Comparison of ENCODE assay signal across 9 cellular contexts in the genomic region with DNA sequence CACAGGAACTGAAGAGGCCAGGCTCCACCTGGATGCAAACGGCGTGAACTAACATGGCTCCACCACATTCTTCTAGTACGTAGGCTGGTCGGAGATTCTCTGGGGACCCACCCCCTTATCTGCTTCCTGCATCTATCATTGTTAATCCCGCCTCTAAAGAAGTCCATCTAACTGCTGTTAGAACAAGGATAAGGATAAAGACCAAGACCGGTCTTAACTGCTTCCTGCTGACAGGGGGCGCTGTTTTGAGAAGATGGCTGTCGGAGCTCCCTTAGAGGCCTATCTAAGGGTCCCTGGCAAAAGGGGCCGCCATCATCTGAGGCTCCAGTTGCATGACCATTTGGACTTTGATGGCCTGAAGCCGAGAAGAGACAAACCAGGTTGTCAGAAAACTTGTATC.
DNase-seq lines count a peak whose midpoint lies in the region; FAIRE-seq and TF ChIP-seq lines count a peak whose summit lies in the region.
"Had no signal": no experiment of that assay in that cellular context is flagged by ENCODE, and none has a peak within 500 bp of the region (broad histone marks: within the 10 kb centered on the region; RNA-seq: fewer than 3 reads in every experiment).

No MANE protein-coding gene starts in this region.

- no peaks in the 10 kb centered on the region for H3K27me3 ChIP-seq in Loucy (ENCODE audit: insufficient read depth, low read length, poor library complexity, severe bottlenecking)

- no peak overlapping the region for H3K9ac ChIP-seq in Loucy (ENCODE audit: low read depth, low read length, poor library complexity, severe bottlenecking)

- H3F3A ChIP-seq in Loucy (ENCODE audit: low read depth), result no peaks in the 10 kb centered on the region

- H3K4me1 ChIP-seq in Loucy (ENCODE audit: insufficient read depth, low read length, poor library complexity, severe bottlenecking), result peaks cover 4% of the 10 kb centered on the region

- DNase-seq in AG09319 (ENCODE audit: extremely low read depth, low read depth) (no peak), foreskin melanocyte (peak; percentile 34), RCC 7860 (ENCODE audit: low spot score) (no peak), Ammon's horn (ENCODE audit: low spot score) (no peak), NCI-H187 treated with DMSO at 0.1 percent for 48 hours (lab: John Stamatoyannopoulos, UW) (no peak)
- peak; percentile 67 for DNase-seq in activated CD8-positive, alpha-beta memory T cell treated with anti-CD3 and anti-CD28 coated beads for 24 hours
- DNase-seq in stimulated activated CD4-positive, alpha-beta T cell treated with anti-CD3 and anti-CD28 coated beads, Interleukin-1b, Interleukin-23, amount 100 ng/mL, for 4 hours (ENCODE audit: low read depth in 2 of 2), result peak; percentile 29 to 35

- H3K9me3 ChIP-seq in Loucy (ENCODE audit: insufficient read depth, low read depth, low read length), result no peaks in the 10 kb centered on the region

- no peak overlapping the region for H3K4me3 ChIP-seq in Loucy (ENCODE audit: low read length, poor library complexity, severe bottlenecking)

- no peak overlapping the region for H3K4me2 ChIP-seq in Loucy (ENCODE audit: low read depth, low read length, poor library complexity, severe bottlenecking)

- H3K9me2 ChIP-seq in Loucy (replicated peaks; ENCODE audit: low read depth, low read length), result no peaks in the 10 kb centered on the region

- H3K36me3 ChIP-seq in Loucy (ENCODE audit: insufficient read depth, low read length), result no peaks in the 10 kb centered on the region

- no peak for FAIRE-seq in RCC 7860 (lab: Jason Lieb, UNC)
- FAIRE-seq: astrocyte had no signal

- TF ChIP-seq CTCF in AG09319 (IDR thresholded peaks at IDR 0.05; ENCODE audit: low read depth, low read length) (peak; percentile 31), Loucy (conservative IDR thresholded peaks at IDR 0.05; ENCODE audit: low read length) (peak; percentile 73)

- H2AFZ ChIP-seq in Loucy (ENCODE audit: low read length), result no peak overlapping the region; the same call in 1 of the 2 replicates

- no peaks in the 10 kb centered on the region for H3K79me2 ChIP-seq in Loucy (ENCODE audit: insufficient read depth, low read length)

- no peaks in the 10 kb centered on the region for H4K20me1 ChIP-seq in Loucy (ENCODE audit: insufficient read depth, low read length, poor library complexity, severe bottlenecking)

Comparison
In these comparisons a context has a peak if more than half of its experiments do, and no peak if none do; other contexts are left out.
1. DNase-seq: peak in activated CD8-positive, alpha-beta memory T cell treated with anti-CD3 and anti-CD28 coated beads for 24 hours (single experiment), foreskin melanocyte (single experiment) and stimulated activated CD4-positive, alpha-beta T cell treated with anti-CD3 and anti-CD28 coated beads, Interleukin-1b, Interleukin-23, amount 100 ng/mL, for 4 hours (2 of 2); none in AG09319 (single experiment), RCC 7860 (single experiment), Ammon's horn (single experiment) and NCI-H187 treated with DMSO at 0.1 percent for 48 hours (single experiment).